ENCODE assay signal across 2 cellular contexts in the genomic region with DNA sequence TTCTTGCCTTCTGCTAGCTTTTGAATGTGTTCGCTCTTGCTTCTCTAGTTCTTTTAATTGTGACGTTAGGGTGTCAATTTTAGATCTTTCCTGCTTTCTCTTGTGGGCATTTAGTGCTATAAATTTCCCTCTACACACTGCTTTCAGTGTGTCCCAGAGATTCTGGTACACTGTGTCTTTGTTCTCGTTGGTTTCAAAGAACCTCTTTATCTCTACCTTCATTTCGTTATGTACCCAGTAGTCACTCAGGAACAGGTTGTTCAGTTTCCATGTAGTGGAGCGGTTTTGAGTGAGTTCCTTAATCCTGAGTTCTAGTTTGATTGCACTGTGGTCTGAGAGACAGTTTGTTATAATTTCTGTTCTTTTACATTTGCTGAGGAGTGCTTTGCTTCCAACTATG. TPM values are rescaled to one million over a fixed set of nuclear protein-coding genes. Genes with fewer than 3 reads are reported as not detected.
"Had no signal": no experiment of that assay in that cellular context is flagged by ENCODE, and none has a peak within 500 bp of the region (broad histone marks: within the 10 kb centered on the region; RNA-seq: fewer than 3 reads in every experiment).

No MANE protein-coding gene starts in this region.

RNA-seq across cellular contexts. Expression of a gene that starts 5.9 kb away (rescaled TPM):
- total RNA-seq: natural killer cell treated with Interleukin-12 subunit alpha and Interleukin-12 subunit beta and Interleukin-15 and Interleukin-18, amount 100 ng/mL, for 72 hours had no signal
- polyA plus RNA-seq: neural cell had no signal
